In genomic region chr18:9321017-9321452, GRCh38 we compare ENCODE assay signal across 20 cellular contexts. TPM values are rescaled to one million over a fixed set of nuclear protein-coding genes. Genes with fewer than 3 reads are reported as not detected.
DNase-seq lines count a peak whose midpoint lies in the region; ATAC-seq, FAIRE-seq and TF ChIP-seq lines count a peak whose summit lies in the region.
"Had no signal": no experiment of that assay in that cellular context is flagged by ENCODE, and none has a peak within 500 bp of the region (broad histone marks: within the 10 kb centered on the region; RNA-seq: fewer than 3 reads in every experiment).

No MANE protein-coding gene starts in this region.

- FAIRE-seq in K562 (lab: Jason Lieb, UNC), result no peak
- FAIRE-seq: GM12878 had no signal

- 0 out of 2 replicates have a peak overlapping the region, but pooled peaks have one; percentile 2 for H3K4me3 Mint-ChIP-seq in HFFc6
- H3K4me3 Mint-ChIP-seq in immature natural killer cell, result no peak overlapping the region
- H3K4me3 Mint-ChIP-seq in natural killer cell, result no peak overlapping the region
- H3K4me3 Mint-ChIP-seq: activated CD4-positive, alpha-beta T cell treated with anti-CD3 and anti-CD28 coated beads, Interleukin-2, amount 10 ng/mL, durations not matched to agents 7 days and 5 days; activated naive CD4-positive, alpha-beta T cell treated with anti-CD3 and anti-CD28 coated beads for 36 hours; dendritic cell treated with granulocyte-macrophage colony-stimulating factor and Interleukin-4, amounts not matched to agents 40 ng/mL and 50 ng/mL, for 4 days had no signal

- TF ChIP-seq POLR2A in K562 (conservative IDR thresholded peaks at IDR 0.05), result no peak

- no peaks in the 10 kb centered on the region for H4K20me1 ChIP-seq in K562 (replicated peaks; ENCODE audit: control insufficient read depth, insufficient read depth, low read length)

- POLR2A ChIA-PET in AG04450 (lab: Yijun Ruan, JAX), result interaction anchor here (0.6 to 1.8 kb wide), 6 partner anchors 13 to 1419 kb away, joined by 3 to 14 read pairs (median 4); partner anchors contain the start of genes ANKRD12 and TWSG1
- POLR2A ChIA-PET in K562 (lab: Yijun Ruan, JAX), result interaction anchor here (0.7 to 1.8 kb wide), 3 partner anchors 21 to 688 kb away, joined by 3 to 7 read pairs (median 3); no protein-coding TSS in a partner anchor

- H3K9me3 Mint-ChIP-seq in HFFc6 (peaks cover 12% of the 10 kb centered on the region), immature natural killer cell (peaks cover 0 to 5% (median under 1%) of the 10 kb centered on the region in 6 donors), natural killer cell (no peaks in the 10 kb centered on the region)

- no peaks in the 10 kb centered on the region for H3K36me3 ChIP-seq in K562 (ENCODE audit: control insufficient read depth, insufficient read depth, low read length)
- H3K36me3 ChIP-seq: right atrium auricular region, SJCRH30 had no signal

- H3K27ac Mint-ChIP-seq in HFFc6 (peak overlapping the region; percentile 79), immature natural killer cell (no peak overlapping the region), natural killer cell (no peak overlapping the region)
- H3K27ac Mint-ChIP-seq: activated CD4-positive, alpha-beta T cell treated with anti-CD3 and anti-CD28 coated beads, Interleukin-2, amount 10 ng/mL, durations not matched to agents 7 days and 5 days; activated naive CD4-positive, alpha-beta T cell treated with anti-CD3 and anti-CD28 coated beads for 36 hours; dendritic cell treated with granulocyte-macrophage colony-stimulating factor and Interleukin-4, amounts not matched to agents 40 ng/mL and 50 ng/mL, for 4 days had no signal

- peak overlapping the region; percentile 66 for H2AFZ ChIP-seq in K562 (ENCODE audit: low read depth, low read length)

- H3K36me3 Mint-ChIP-seq in HFFc6 (ENCODE audit: low read depth) (peaks cover 31% of the 10 kb centered on the region), immature natural killer cell (no peaks in the 10 kb centered on the region), natural killer cell (no peaks in the 10 kb centered on the region)

- BruUV-seq in K562 (replicated peaks; lab: Mats Ljungman, UMichigan), result no TSS peak

- H3K27ac ChIP-seq in AG04450 (ENCODE audit: low read depth, low read length) (peak overlapping the region; percentile 86), K562 (ENCODE audit: extremely low read depth, low read depth, low read length) (no peak overlapping the region)
- H3K27ac ChIP-seq: body of pancreas, KMS-11, right atrium auricular region, SJCRH30 had no signal

- peak; percentile 61 for TF ChIP-seq EP300 in K562 (IDR thresholded peaks at IDR 0.05; ENCODE audit: low read length)

- H3K9ac ChIP-seq in K562 (ENCODE audit: insufficient read depth in 1 of 2, low read depth in 2 of 2, low read length in 2 of 2), result no peak overlapping the region
- H3K9ac ChIP-seq: KMS-11 had no signal

- CTCF ChIA-PET in AG04450 (lab: Charles Lee) (interaction anchor here (0.6 kb wide), 1 partner anchor 13 kb away, joined by 3 read pairs; the partner anchor contains the start of gene TWSG1), K562 (lab: Yijun Ruan, JAX; ENCODE audit: low intra/inter-chr PET ratio) (no interaction called here)

- no peak for TF ChIP-seq RAD21 in K562 (CRISPR knock-in tag; conservative IDR thresholded peaks at IDR 0.05 in 1 of 2, IDR thresholded peaks at IDR 0.05 in 1 of 2)

- no peaks in the 10 kb centered on the region for H3K9me1 ChIP-seq in K562 (ENCODE audit: control insufficient read depth, insufficient read depth, low read length)

- H3K27me3 ChIP-seq in AG04450 (ENCODE audit: control insufficient read depth, insufficient read depth, low read length) (no peaks in the 10 kb centered on the region), K562 (ENCODE audit: control insufficient read depth in 2 of 2, insufficient read depth in 2 of 2, low read length in 2 of 2) (no peaks in the 10 kb centered on the region)
- H3K27me3 ChIP-seq: body of pancreas, right atrium auricular region, SJCRH30 had no signal

- intact Hi-C loops in K562 (cut with micrococcal nuclease) (no loop called here), natural killer cell (cut with micrococcal nuclease) (no loop called here)

- ATAC-seq in K562 (peak; percentile 44; the same call in 1 of the 3 replicates), natural killer cell (no peak)
- ATAC-seq: body of pancreas, GM12878 had no signal

- DNase-seq in AG04450 (ENCODE audit: low read depth, low spot score) (peak; percentile 78), HFFc6 (peak; percentile 19), K562 (ENCODE audit: extremely low read depth in 1 of 4, low spot score in 3 of 4) (peak in 2 of 4 experiments; percentile 39 to 54), iris pigment epithelial cell (ENCODE audit: low read depth) (peak; percentile 68), NCI-H2227 (lab: John Stamatoyannopoulos, UW; ENCODE audit: unreplicated experiment) (no peak), immature natural killer cell (no peak), natural killer cell (no peak), SKM-1 (lab: John Stamatoyannopoulos, UW; ENCODE audit: unreplicated experiment) (no peak)
- DNase-seq: ACHN; activated CD4-positive, alpha-beta T cell treated with anti-CD3 and anti-CD28 coated beads, Interleukin-2, amount 10 ng/mL, durations not matched to agents 7 days and 5 days; activated naive CD4-positive, alpha-beta T cell treated with anti-CD3 and anti-CD28 coated beads for 36 hours; body of pancreas; kidney glomerular epithelial cell; NCI-H1092 treated with DMSO at 0.1 percent for 48 hours; SJCRH30; stimulated activated naive CD4-positive, alpha-beta T cell treated with Interleukin-2 at 50 U/mL for 16 hours had no signal

- H3K79me2 ChIP-seq in K562 (ENCODE audit: control insufficient read depth, insufficient read depth, low read length), result no peaks in the 10 kb centered on the region

- in situ Hi-C loops in K562 (cut with MboI), result no loop called here

- peaks cover 0 to 16% of the 10 kb centered on the region in 2 experiments; a peak in 4 of 5 replicates for H3K4me1 ChIP-seq in K562 (replicated peaks in 1 of 2; ENCODE audit: control insufficient read depth in 2 of 2, insufficient read depth in 2 of 2, low read length in 2 of 2)
- H3K4me1 ChIP-seq: body of pancreas, right atrium auricular region, SJCRH30 had no signal

- no peak overlapping the region for H3K4me3 ChIP-seq in AG04450 (ENCODE audit: low read depth, low read length)
- no peak overlapping the region for H3K4me3 ChIP-seq in K562
- H3K4me3 ChIP-seq: body of pancreas, GM12878, right atrium auricular region, SJCRH30 had no signal

- H3K9me3 ChIP-seq in AG04450 (ENCODE audit: control insufficient read depth, insufficient read depth, low read length) (peaks cover 7% of the 10 kb centered on the region), K562 (replicated peaks; ENCODE audit: control insufficient read depth, insufficient read depth, low read depth, low read length) (no peaks in the 10 kb centered on the region)
- H3K9me3 ChIP-seq: body of pancreas, right atrium auricular region, SJCRH30 had no signal

- H3K27me3 Mint-ChIP-seq in HFFc6 (ENCODE audit: insufficient read depth) (peaks cover 3% of the 10 kb centered on the region), immature natural killer cell (ENCODE audit: low read depth in 3 of 3) (peaks cover 4 to 7% (median 4%) of the 10 kb centered on the region in 3 donors), natural killer cell (ENCODE audit: low read depth in 2 of 2) (peaks cover 27 to 41% of the 10 kb centered on the region in 2 donors)
- H3K27me3 Mint-ChIP-seq: dendritic cell treated with granulocyte-macrophage colony-stimulating factor and Interleukin-4, amounts not matched to agents 40 ng/mL and 50 ng/mL, for 4 days had no signal

- no peak overlapping the region for H3K4me2 ChIP-seq in K562 (ENCODE audit: insufficient read depth, low read length)
- H3K4me2 ChIP-seq: KMS-11 had no signal

- no peak for TF ChIP-seq CTCF in AG04450 (IDR thresholded peaks at IDR 0.05; ENCODE audit: low read depth, low read length)
- no peak for TF ChIP-seq CTCF in HFFc6 (IDR thresholded peaks at IDR 0.05)
- TF ChIP-seq CTCF in K562 (IDR thresholded peaks at IDR 0.05 in 2 of 3, conservative IDR thresholded peaks at IDR 0.05 in 1 of 3; ENCODE audit: insufficient read depth in 2 of 3, low read depth in 1 of 3, low read length in 3 of 3), result no peak
- TF ChIP-seq CTCF in natural killer cell (IDR thresholded peaks at IDR 0.05), result no peak

- 8% methylated on average over 4 of the region's 4 CpGs for WGBS in K562 (ENCODE audit: insufficient coverage, low coverage, missing lambda C conversion rate)

- H3K4me1 Mint-ChIP-seq in HFFc6 (ENCODE audit: low read depth) (peaks cover 70% of the 10 kb centered on the region), immature natural killer cell (no peaks in the 10 kb centered on the region), natural killer cell (no peaks in the 10 kb centered on the region)
- H3K4me1 Mint-ChIP-seq: activated CD4-positive, alpha-beta T cell treated with anti-CD3 and anti-CD28 coated beads, Interleukin-2, amount 10 ng/mL, durations not matched to agents 7 days and 5 days had no signal

TF ChIP-seq in K562, 482 proteins besides CTCF, POLR2A, EP300 and RAD21 (continues in another document):
- TF ChIP-seq NCOA4 (IDR thresholded peaks at IDR 0.05; ENCODE audit: partially characterized antibody), result no peak
- TF ChIP-seq GATA2 (CRISPR knock-in tag; IDR thresholded peaks at IDR 0.05), result peak; percentile 49; the same call in 1 of the 2 replicates

RNA-seq across cellular contexts. Expression of gene TWSG1, which starts 13.5 kb away (rescaled TPM):
- polyA plus RNA-seq in AG04450 (2011; rRNA removed), result 301 and 328 TPM in 2 replicates
- 368 and 380 TPM in 2 replicates for polyA minus RNA-seq in AG04450 (2011; rRNA and poly(A)+ RNA removed)
- 100 to 1,000 TPM; 119 to 153 (median 138) TPM for total RNA-seq in HFFc6 (2021; fragmentation: NEBNext Ultra II Directional; extraction: Animal tissue kit (Norgen Biotek cat#: 25700))
- 26.0 and 36.6 TPM in 2 replicates for total RNA-seq in K562 (2011; cell fraction: chromatin; rRNA removed; ENCODE audit: low replicate concordance)
- total RNA-seq in K562 (2011; cell fraction: nucleolus; rRNA removed), result 21.5 and 28.8 TPM in 2 replicates
- 34.2 and 50.5 TPM in 2 replicates for total RNA-seq in K562 (2011; cell fraction: nucleoplasm; rRNA removed)
- 17.9 and 22.5 TPM in 2 replicates for total RNA-seq in K562 (2014; rRNA removed)
- total RNA-seq in K562 (2014; rRNA removed; fragmentation: Illumina TruSeq; extraction: Trizol), result 30.5 and 33.3 TPM in 2 replicates
- total RNA-seq in K562 (2015; rRNA removed; fragmentation: Illumina TruSeq; extraction: Trizol), result 27.0 and 31.4 TPM in 2 replicates
- total RNA-seq in K562 (2021), result 26.2 and 29.1 TPM in 2 replicates
- 37.2 and 43.3 TPM in 2 replicates for polyA plus RNA-seq in K562 (2011; rRNA removed)
- 20.1 and 40.3 TPM in 2 replicates for polyA plus RNA-seq in K562 (2011; cell fraction: cytosol; rRNA removed)
- polyA plus RNA-seq in K562 (2011; cell fraction: nucleus; rRNA removed), result 11.0 and 18.5 TPM in 2 replicates
- polyA plus RNA-seq in K562 (2012), result 34.6 and 37.6 TPM in 2 replicates
- 21.3 and 25.1 TPM in 2 replicates for polyA plus RNA-seq in K562 (2014; fragmentation: Illumina TruSeq; extraction: Trizol)
- 10 to 100 TPM; 10.4 to 11.3 TPM for polyA plus RNA-seq in K562 (2014; fragmentation: Nextera tagmentation; extraction: Ambion mirVana)
- polyA plus RNA-seq in K562 (2014; rRNA removed), result 16.6 TPM in 2 replicates
- polyA minus RNA-seq in K562 (2011; rRNA and poly(A)+ RNA removed), result 78.2 and 99.4 TPM in 2 replicates
- polyA minus RNA-seq in K562 (2011; cell fraction: cytosol; rRNA and poly(A)+ RNA removed), result 30.4 and 37.3 TPM in 2 replicates
- polyA minus RNA-seq in K562 (2011; cell fraction: nucleus; rRNA and poly(A)+ RNA removed), result 6.6 and 15.6 TPM in 2 replicates
- polyA plus RNA-seq in immature natural killer cell, result 1 to 10 TPM; 5.1 to 5.3 (median 5.3) TPM
- total RNA-seq in natural killer cell, result 1 to 10 TPM; 3.4 to 7.3 (median 5.6) TPM

Comparison
In these comparisons a context has a peak if more than half of its experiments do, and no peak if none do; other contexts are left out.
1. DNase-seq: peak in AG04450 (single experiment), HFFc6 (single experiment) and iris pigment epithelial cell (single experiment); none in NCI-H2227 (single experiment), immature natural killer cell (0 of 3), natural killer cell (single experiment) and SKM-1 (single experiment).